20 cellular contexts compared by ENCODE assay signal in genomic region chr20:61391185-61391584, GRCh38.
"Had no signal": no experiment of that assay in that cellular context is flagged by ENCODE, and none has a peak within 500 bp of the region (broad histone marks: within the 10 kb centered on the region; RNA-seq: fewer than 3 reads in every experiment).

No MANE protein-coding gene starts in this region.

- H3K36me3 ChIP-seq: heart left ventricle, spleen, transverse colon had no signal

- H3K4me3 Mint-ChIP-seq: mesothelial cell of epicardium; natural killer cell; neural crest cell; stimulated activated memory B cell treated with anti-CD40 and anti-IgM and Interleukin-4, amounts not matched to agents 10 μg/mL and 1 μg/mL and 100 μg/mL, for 72 hours; stimulated activated naive CD8-positive, alpha-beta T cell treated with anti-CD3 and anti-CD28 coated beads, Interleukin-15, amount 100 ng/mL, for 72 hours had no signal

- H3K9me3 ChIP-seq: heart left ventricle, psoas muscle, testis, transverse colon had no signal

- FAIRE-seq: frontal cortex had no signal

- H3K9ac ChIP-seq: parathyroid adenoma had no signal

- DNase-seq: cortex of kidney; effector CD8-positive, alpha-beta T cell; heart left ventricle; hippocampal formation; left colon; natural killer cell; psoas muscle; spleen; stimulated activated CD4-positive, alpha-beta T cell treated with anti-CD3 and anti-CD28 coated beads, Interleukin-15, amount 100 ng/mL, for 24 hours; stimulated activated CD4-positive, alpha-beta T cell treated with anti-CD3 and anti-CD28 coated beads, Interleukin-1b, Interleukin-23, amount 100 ng/mL, for 48 hours; stimulated activated CD4-positive, alpha-beta T cell treated with anti-CD3 and anti-CD28 coated beads, Interleukin-4, amount 100 ng/mL, for 24 hours; stimulated activated naive CD8-positive, alpha-beta T cell treated with anti-CD3 and anti-CD28 coated beads, Interleukin-15, amount 100 ng/mL, for 72 hours; testis; transverse colon had no signal

- H3K27me3 Mint-ChIP-seq: stimulated activated memory B cell treated with anti-CD40 and anti-IgM and Interleukin-4, amounts not matched to agents 10 μg/mL and 1 μg/mL and 100 μg/mL, for 72 hours had no signal

- H2AFZ ChIP-seq: parathyroid adenoma had no signal

- H3K79me2 ChIP-seq: parathyroid adenoma had no signal

- H3K4me3 ChIP-seq: dorsolateral prefrontal cortex, heart left ventricle, psoas muscle, spleen, testis, transverse colon had no signal

- H3K4me1 Mint-ChIP-seq: natural killer cell; stimulated activated memory B cell treated with anti-CD40 and anti-IgM and Interleukin-4, amounts not matched to agents 10 μg/mL and 1 μg/mL and 100 μg/mL, for 72 hours; stimulated activated naive CD8-positive, alpha-beta T cell treated with anti-CD3 and anti-CD28 coated beads, Interleukin-15, amount 100 ng/mL, for 72 hours had no signal

- H3K4me1 ChIP-seq: heart left ventricle, parathyroid adenoma, psoas muscle, testis, transverse colon had no signal

- H3K27ac Mint-ChIP-seq: mesothelial cell of epicardium; natural killer cell; stimulated activated memory B cell treated with anti-CD40 and anti-IgM and Interleukin-4, amounts not matched to agents 10 μg/mL and 1 μg/mL and 100 μg/mL, for 72 hours; stimulated activated naive CD8-positive, alpha-beta T cell treated with anti-CD3 and anti-CD28 coated beads, Interleukin-15, amount 100 ng/mL, for 72 hours had no signal

- H3K36me3 Mint-ChIP-seq: mesothelial cell of epicardium; natural killer cell; stimulated activated memory B cell treated with anti-CD40 and anti-IgM and Interleukin-4, amounts not matched to agents 10 μg/mL and 1 μg/mL and 100 μg/mL, for 72 hours had no signal

- H3K27me3 ChIP-seq: testis had no signal

- H3K27ac ChIP-seq: heart left ventricle, parathyroid adenoma, psoas muscle, spleen, testis, transverse colon had no signal
